In the genomic region with DNA sequence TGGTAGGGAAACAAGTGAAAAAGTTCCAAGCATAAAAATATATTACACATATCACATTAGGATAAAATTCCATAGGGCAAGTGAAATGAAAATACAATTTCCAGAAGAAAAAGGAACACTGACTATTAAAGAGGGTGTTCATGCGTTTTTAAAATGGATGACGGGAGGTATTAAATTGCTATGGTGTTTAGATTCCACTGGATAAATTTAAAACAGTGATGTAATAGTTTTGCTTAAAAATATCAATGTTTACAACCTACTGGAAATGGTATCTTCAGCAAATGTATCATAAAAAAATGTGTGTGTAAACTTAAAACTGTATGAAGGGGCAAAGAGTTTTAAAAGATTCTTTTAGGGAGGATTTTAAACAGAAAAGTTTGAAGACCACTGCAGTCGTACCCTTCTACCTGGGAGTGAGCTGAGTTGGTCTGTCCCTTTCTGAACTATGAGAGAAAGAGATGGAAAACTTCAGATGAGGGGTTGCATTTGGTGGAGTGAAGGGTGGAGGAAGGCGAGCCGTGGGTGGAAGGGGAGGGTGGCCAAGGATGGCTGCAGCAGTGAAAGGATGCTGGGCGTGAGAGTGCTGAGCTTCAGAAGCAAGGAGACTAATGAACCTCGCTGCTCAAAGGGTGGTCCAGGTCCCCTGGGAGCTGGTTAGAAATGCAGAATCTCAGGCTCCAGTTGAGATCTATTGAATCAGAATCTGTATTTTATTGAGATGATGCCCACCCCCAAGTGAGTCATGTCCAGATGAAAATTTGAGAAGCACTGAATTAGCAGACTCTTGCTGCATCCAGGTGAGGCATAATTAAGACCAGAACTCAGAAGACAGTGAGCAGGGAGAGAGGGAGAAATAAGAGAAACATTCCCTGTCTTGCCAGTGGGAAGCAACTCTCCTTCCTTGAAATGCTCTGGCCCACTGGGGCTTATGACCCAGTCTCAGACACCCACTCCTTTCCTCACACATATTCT, we compare ENCODE assay signal across 1 cellular context.
TF ChIP-seq lines count a peak whose summit lies in the region.

No MANE protein-coding gene starts in this region.

TF ChIP-seq in IMR-90, 13 proteins besides CTCF, POLR2A, EP300 and RAD21 (continued from another document):
- TF ChIP-seq, protein P1, sequence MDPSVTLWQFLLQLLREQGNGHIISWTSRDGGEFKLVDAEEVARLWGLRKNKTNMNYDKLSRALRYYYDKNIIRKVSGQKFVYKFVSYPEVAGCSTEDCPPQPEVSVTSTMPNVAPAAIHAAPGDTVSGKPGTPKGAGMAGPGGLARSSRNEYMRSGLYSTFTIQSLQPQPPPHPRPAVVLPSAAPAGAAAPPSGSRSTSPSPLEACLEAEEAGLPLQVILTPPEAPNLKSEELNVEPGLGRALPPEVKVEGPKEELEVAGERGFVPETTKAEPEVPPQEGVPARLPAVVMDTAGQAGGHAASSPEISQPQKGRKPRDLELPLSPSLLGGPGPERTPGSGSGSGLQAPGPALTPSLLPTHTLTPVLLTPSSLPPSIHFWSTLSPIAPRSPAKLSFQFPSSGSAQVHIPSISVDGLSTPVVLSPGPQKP (IDR thresholded peaks at IDR 0.05; ENCODE audit: borderline replicate concordance, low read depth, low read length): no peak
- TF ChIP-seq MAFK (IDR thresholded peaks at IDR 0.05; ENCODE audit: low read depth, low read length) (no peak), RFX5 (IDR thresholded peaks at IDR 0.05; ENCODE audit: low read depth, low read length) (no peak), CEBPB (IDR thresholded peaks at IDR 0.05; ENCODE audit: low read depth, low read length) (no peak), MAZ (IDR thresholded peaks at IDR 0.05; ENCODE audit: borderline replicate concordance, low read depth, low read length) (no peak), CHD1 (IDR thresholded peaks at IDR 0.05; ENCODE audit: low read depth, low read length) (no peak), FOS (IDR thresholded peaks at IDR 0.05; ENCODE audit: low read depth, low read length) (no peak), SMC3 (IDR thresholded peaks at IDR 0.05; ENCODE audit: low read depth, low read length) (no peak; the same call in 1 of the 2 replicates), RCOR1 (IDR thresholded peaks at IDR 0.05; ENCODE audit: insufficient replicate concordance, low read length) (no peak), MXI1 (IDR thresholded peaks at IDR 0.05; ENCODE audit: borderline replicate concordance, low read depth, low read length) (no peak)
- TF ChIP-seq, protein P2, sequence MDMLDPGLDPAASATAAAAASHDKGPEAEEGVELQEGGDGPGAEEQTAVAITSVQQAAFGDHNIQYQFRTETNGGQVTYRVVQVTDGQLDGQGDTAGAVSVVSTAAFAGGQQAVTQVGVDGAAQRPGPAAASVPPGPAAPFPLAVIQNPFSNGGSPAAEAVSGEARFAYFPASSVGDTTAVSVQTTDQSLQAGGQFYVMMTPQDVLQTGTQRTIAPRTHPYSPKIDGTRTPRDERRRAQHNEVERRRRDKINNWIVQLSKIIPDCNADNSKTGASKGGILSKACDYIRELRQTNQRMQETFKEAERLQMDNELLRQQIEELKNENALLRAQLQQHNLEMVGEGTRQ (IDR thresholded peaks at IDR 0.05; ENCODE audit: low read depth, low read length): no peak
